ENCODE assay signal across 29 cellular contexts in the genomic region with DNA sequence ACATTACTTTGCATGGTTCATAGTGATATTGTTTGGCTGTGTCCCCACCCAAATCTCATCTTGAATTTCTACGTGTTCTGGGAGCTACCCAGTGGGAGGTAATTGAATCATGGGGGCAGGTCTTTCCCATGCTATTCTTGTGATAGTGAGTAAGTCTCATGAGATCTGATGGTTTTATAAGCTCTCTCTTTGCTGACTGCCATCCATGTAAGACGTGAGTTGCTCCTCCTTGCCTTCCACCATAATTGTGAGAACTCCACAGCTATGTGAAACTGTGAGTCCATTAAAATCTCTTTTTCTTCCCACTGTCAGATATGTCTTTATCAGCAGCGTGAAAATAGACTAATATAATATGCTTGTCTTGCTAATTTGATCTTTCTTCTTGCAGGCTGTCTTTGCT.
"Had no signal": no experiment of that assay in that cellular context is flagged by ENCODE, and none has a peak within 500 bp of the region (broad histone marks: within the 10 kb centered on the region; RNA-seq: fewer than 3 reads in every experiment).

No MANE protein-coding gene starts in this region.

- H3K27ac ChIP-seq: stomach, suprapubic skin, testis, thoracic aorta, thyroid gland, tibial artery, tibial nerve, transverse colon, upper lobe of left lung, upper lobe of right lung, uterus, vagina had no signal

- H3K9me3 Mint-ChIP-seq: type B pancreatic cell had no signal

- H3K4me3 ChIP-seq: stomach, suprapubic skin, testis, thoracic aorta, thyroid gland, tibial artery, tibial nerve, transverse colon, upper lobe of left lung, upper lobe of right lung, uterus, vagina had no signal

- FAIRE-seq: urothelium cell line had no signal

- H3K9me3 ChIP-seq: stomach, suprapubic skin, testis, thyroid gland, tibial artery, transverse colon, upper lobe of left lung, upper lobe of right lung, uterus, vagina had no signal

- ATAC-seq: stimulated activated effector memory CD8-positive, alpha-beta T cell treated with anti-CD3 and anti-CD28 coated beads, Interleukin-12 subunit alpha, Interleukin-12 subunit beta, amount 100 ng/mL, for 72 hours; stimulated activated memory B cell treated with anti-CD40 and anti-IgM and Interleukin-4, amounts not matched to agents 10 μg/mL and 1 μg/mL and 100 μg/mL, for 72 hours; stimulated activated naive B cell treated with anti-CD40 and anti-IgM and Interleukin-4, amounts not matched to agents 10 μg/mL and 1 μg/mL and 100 μg/mL, for 72 hours; stimulated activated naive CD8-positive, alpha-beta T cell treated with anti-CD3 and anti-CD28 coated beads, Interleukin-15, amount 100 ng/mL, for 72 hours; stimulated activated naive CD8-positive, alpha-beta T cell treated with anti-CD3 and anti-CD28 coated beads, Interleukin-15, Interleukin-2, amounts not matched to agents 100 U/mL and 50 U/mL, for 24 hours; upper lobe of right lung had no signal

- H3K4me1 ChIP-seq: stomach, suprapubic skin, testis, thyroid gland, tibial artery, tibial nerve, transverse colon, upper lobe of left lung, upper lobe of right lung, uterus, vagina had no signal

- H3K36me3 Mint-ChIP-seq: stimulated activated effector memory CD8-positive, alpha-beta T cell treated with anti-CD3 and anti-CD28 coated beads, Interleukin-12 subunit alpha, Interleukin-12 subunit beta, amount 100 ng/mL, for 72 hours; stimulated activated memory B cell treated with anti-CD40 and anti-IgM and Interleukin-4, amounts not matched to agents 10 μg/mL and 1 μg/mL and 100 μg/mL, for 72 hours; type B pancreatic cell had no signal

- H3K27ac Mint-ChIP-seq: stimulated activated effector memory CD8-positive, alpha-beta T cell treated with anti-CD3 and anti-CD28 coated beads, Interleukin-12 subunit alpha, Interleukin-12 subunit beta, amount 100 ng/mL, for 72 hours; stimulated activated memory B cell treated with anti-CD40 and anti-IgM and Interleukin-4, amounts not matched to agents 10 μg/mL and 1 μg/mL and 100 μg/mL, for 72 hours; stimulated activated naive B cell treated with anti-CD40 and anti-IgM and Interleukin-4, amounts not matched to agents 10 μg/mL and 1 μg/mL and 100 μg/mL, for 72 hours; stimulated activated naive CD8-positive, alpha-beta T cell treated with anti-CD3 and anti-CD28 coated beads, Interleukin-15, amount 100 ng/mL, for 72 hours; stimulated activated naive CD8-positive, alpha-beta T cell treated with anti-CD3 and anti-CD28 coated beads, Interleukin-15, Interleukin-2, amounts not matched to agents 100 ng/mL and 50 ng/mL, for 24 hours; type B pancreatic cell had no signal

- H3K27me3 ChIP-seq: stomach, suprapubic skin, testis, thyroid gland, tibial artery, tibial nerve, transverse colon, upper lobe of left lung, upper lobe of right lung, uterus, vagina had no signal

- H3K27me3 Mint-ChIP-seq: type B pancreatic cell had no signal

- DNase-seq: stimulated activated CD4-positive, alpha-beta T cell treated with anti-CD3 and anti-CD28 coated beads, Interleukin-2, amount 100 ng/mL, for 48 hours; stimulated activated CD4-positive, alpha-beta T cell treated with anti-CD3 and anti-CD28 coated beads, Interleukin-4, amount 100 ng/mL, for 1 hour; stimulated activated CD4-positive, alpha-beta T cell treated with anti-CD3 and anti-CD28 coated beads, Interleukin-4, amount 100 ng/mL, for 24 hours; stimulated activated CD4-positive, alpha-beta T cell treated with anti-CD3 and anti-CD28 coated beads, Interleukin-4, amount 100 ng/mL, for 4 hours; stimulated activated CD8-positive, alpha-beta memory T cell treated with anti-CD3 and anti-CD28 coated beads, Interleukin-4, amount 100 ng/mL, for 48 hours; stimulated activated naive B cell treated with anti-CD40 and anti-IgM and Interleukin-4, amounts not matched to agents 10 μg/mL and 1 μg/mL and 100 μg/mL, for 72 hours; stimulated activated naive CD4-positive, alpha-beta T cell; stimulated activated naive CD4-positive, alpha-beta T cell treated with Interleukin-2 at 50 U/mL for 16 hours; stimulated activated naive CD8-positive, alpha-beta T cell treated with anti-CD3 and anti-CD28 coated beads, Interleukin-15, amount 100 ng/mL, for 72 hours; stimulated activated naive CD8-positive, alpha-beta T cell treated with anti-CD3 and anti-CD28 coated beads, Interleukin-15, Interleukin-2, amounts not matched to agents 100 U/mL and 50 U/mL, for 24 hours; stomach; substantia nigra; testis; thyroid gland; tibial artery; transverse colon; trophoblast cell; upper lobe of left lung; upper lobe of right lung; uterus had no signal

- H3K36me3 ChIP-seq: stomach, suprapubic skin, thoracic aorta, thyroid gland, tibial artery, tibial nerve, transverse colon, upper lobe of left lung, upper lobe of right lung, uterus, vagina had no signal

- H3K4me1 Mint-ChIP-seq: stimulated activated effector memory CD8-positive, alpha-beta T cell treated with anti-CD3 and anti-CD28 coated beads, Interleukin-12 subunit alpha, Interleukin-12 subunit beta, amount 100 ng/mL, for 72 hours; stimulated activated memory B cell treated with anti-CD40 and anti-IgM and Interleukin-4, amounts not matched to agents 10 μg/mL and 1 μg/mL and 100 μg/mL, for 72 hours; stimulated activated naive B cell treated with anti-CD40 and anti-IgM and Interleukin-4, amounts not matched to agents 10 μg/mL and 1 μg/mL and 100 μg/mL, for 72 hours; stimulated activated naive CD8-positive, alpha-beta T cell treated with anti-CD3 and anti-CD28 coated beads, Interleukin-15, amount 100 ng/mL, for 72 hours had no signal

- H3K4me3 Mint-ChIP-seq: stimulated activated effector memory CD8-positive, alpha-beta T cell treated with anti-CD3 and anti-CD28 coated beads, Interleukin-12 subunit alpha, Interleukin-12 subunit beta, amount 100 ng/mL, for 72 hours; stimulated activated memory B cell treated with anti-CD40 and anti-IgM and Interleukin-4, amounts not matched to agents 10 μg/mL and 1 μg/mL and 100 μg/mL, for 72 hours; stimulated activated naive B cell treated with anti-CD40 and anti-IgM and Interleukin-4, amounts not matched to agents 10 μg/mL and 1 μg/mL and 100 μg/mL, for 72 hours; stimulated activated naive CD8-positive, alpha-beta T cell treated with anti-CD3 and anti-CD28 coated beads, Interleukin-15, amount 100 ng/mL, for 72 hours; stimulated activated naive CD8-positive, alpha-beta T cell treated with anti-CD3 and anti-CD28 coated beads, Interleukin-15, Interleukin-2, amounts not matched to agents 100 ng/mL and 50 ng/mL, for 24 hours; type B pancreatic cell had no signal
